1 cellular context compared by ENCODE assay signal in the genomic region with DNA sequence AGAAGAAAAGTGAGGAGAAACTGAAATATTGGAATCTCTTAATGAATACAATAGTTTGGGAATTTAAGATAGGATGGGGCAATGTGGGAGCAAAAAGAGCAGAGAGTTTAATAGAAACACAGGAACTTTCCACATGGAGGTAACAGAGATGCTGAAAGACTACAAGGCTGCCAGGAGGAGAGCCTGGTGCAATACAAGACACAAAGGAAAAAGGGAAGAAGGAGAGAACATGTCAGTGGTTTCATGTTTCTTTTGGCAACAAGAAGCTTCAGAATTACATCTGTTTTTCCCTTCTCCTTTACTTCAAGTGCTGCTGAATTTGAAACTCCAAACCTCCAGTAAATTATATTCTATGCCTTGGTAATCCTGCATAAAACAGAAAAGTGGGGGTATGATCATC.
TF ChIP-seq lines count a peak whose summit lies in the region.

No MANE protein-coding gene starts in this region.

TF ChIP-seq in IMR-90, 13 proteins besides CTCF, POLR2A, EP300 and RAD21 (continued from another document):
- no peak for TF ChIP-seq MAFK (IDR thresholded peaks at IDR 0.05; ENCODE audit: low read depth, low read length)
- TF ChIP-seq RCOR1 (IDR thresholded peaks at IDR 0.05; ENCODE audit: insufficient replicate concordance, low read length): no peak
- no peak for TF ChIP-seq NFE2L2 (IDR thresholded peaks at IDR 0.05; ENCODE audit: low read depth, low read length)
- TF ChIP-seq BHLHE40 (IDR thresholded peaks at IDR 0.05; ENCODE audit: low read depth, low read length): no peak
